1 cellular context compared by ENCODE assay signal in the genomic region with DNA sequence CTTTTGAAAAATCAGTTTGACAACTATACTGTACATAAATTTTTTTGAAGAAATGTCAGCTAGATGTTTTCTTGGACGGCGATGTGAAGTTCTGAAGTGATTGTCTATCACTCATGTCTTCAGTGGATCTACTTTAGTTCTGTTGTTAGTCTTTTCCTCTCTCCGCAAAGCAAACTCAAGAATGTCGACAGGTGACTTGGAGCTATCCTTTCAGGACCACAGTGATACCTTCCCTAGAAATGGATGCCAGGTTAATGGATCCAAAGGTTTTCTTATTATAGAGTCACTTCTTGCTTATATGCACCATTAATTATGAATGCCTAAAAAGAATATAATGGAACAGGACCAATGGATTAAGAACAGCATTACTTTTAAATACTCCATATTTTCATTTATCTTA.
A peak's percentile ranks its signal among the peaks of the same experiment; 100 is the strongest.
TF ChIP-seq lines count a peak whose summit lies in the region.

No MANE protein-coding gene starts in this region.

TF ChIP-seq in A549, 52 proteins besides CTCF, POLR2A, EP300 and RAD21:
- TF ChIP-seq, protein P1, sequence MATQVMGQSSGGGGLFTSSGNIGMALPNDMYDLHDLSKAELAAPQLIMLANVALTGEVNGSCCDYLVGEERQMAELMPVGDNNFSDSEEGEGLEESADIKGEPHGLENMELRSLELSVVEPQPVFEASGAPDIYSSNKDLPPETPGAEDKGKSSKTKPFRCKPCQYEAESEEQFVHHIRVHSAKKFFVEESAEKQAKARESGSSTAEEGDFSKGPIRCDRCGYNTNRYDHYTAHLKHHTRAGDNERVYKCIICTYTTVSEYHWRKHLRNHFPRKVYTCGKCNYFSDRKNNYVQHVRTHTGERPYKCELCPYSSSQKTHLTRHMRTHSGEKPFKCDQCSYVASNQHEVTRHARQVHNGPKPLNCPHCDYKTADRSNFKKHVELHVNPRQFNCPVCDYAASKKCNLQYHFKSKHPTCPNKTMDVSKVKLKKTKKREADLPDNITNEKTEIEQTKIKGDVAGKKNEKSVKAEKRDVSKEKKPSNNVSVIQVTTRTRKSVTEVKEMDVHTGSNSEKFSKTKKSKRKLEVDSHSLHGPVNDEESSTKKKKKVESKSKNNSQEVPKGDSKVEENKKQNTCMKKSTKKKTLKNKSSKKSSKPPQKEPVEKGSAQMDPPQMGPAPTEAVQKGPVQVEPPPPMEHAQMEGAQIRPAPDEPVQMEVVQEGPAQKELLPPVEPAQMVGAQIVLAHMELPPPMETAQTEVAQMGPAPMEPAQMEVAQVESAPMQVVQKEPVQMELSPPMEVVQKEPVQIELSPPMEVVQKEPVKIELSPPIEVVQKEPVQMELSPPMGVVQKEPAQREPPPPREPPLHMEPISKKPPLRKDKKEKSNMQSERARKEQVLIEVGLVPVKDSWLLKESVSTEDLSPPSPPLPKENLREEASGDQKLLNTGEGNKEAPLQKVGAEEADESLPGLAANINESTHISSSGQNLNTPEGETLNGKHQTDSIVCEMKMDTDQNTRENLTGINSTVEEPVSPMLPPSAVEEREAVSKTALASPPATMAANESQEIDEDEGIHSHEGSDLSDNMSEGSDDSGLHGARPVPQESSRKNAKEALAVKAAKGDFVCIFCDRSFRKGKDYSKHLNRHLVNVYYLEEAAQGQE (IDR thresholded peaks at IDR 0.05): peak; percentile 35; the same call in 1 of the 2 replicates
- TF ChIP-seq RFX5 (IDR thresholded peaks at IDR 0.05): no peak
